Comparison of ENCODE assay signal across 4 cellular contexts in the genomic region with DNA sequence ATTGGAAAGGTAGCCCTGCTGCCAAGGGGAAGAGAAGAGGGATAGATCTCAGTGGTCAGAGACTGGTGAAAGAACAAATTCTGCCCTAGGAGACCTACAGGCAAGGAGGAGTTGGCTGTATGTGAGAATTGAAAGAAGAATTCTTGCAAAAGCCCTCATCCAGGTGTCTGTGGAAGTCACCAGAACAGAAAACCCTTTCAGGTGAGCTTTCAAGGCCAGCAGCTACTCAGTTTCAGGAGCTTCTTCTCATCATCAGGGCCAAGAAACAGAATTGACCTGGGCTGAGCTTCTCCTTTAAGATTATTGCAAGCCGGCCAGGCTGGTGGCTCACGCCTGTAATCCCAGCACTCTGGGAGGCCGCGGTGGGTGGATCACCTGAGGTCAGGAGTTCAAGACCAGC.
"Had no signal": no experiment of that assay in that cellular context is flagged by ENCODE, and none has a peak within 500 bp of the region (broad histone marks: within the 10 kb centered on the region; RNA-seq: fewer than 3 reads in every experiment).

No MANE protein-coding gene starts in this region.

- H3K4me3 Mint-ChIP-seq: IgD-negative memory B cell had no signal

- DNase-seq: IMR-90 had no signal

- H3K27ac ChIP-seq: HL-60 had no signal

- H3K36me3 Mint-ChIP-seq: IgD-negative memory B cell had no signal

- H3K27ac Mint-ChIP-seq: IgD-negative memory B cell had no signal

- H3K4me3 ChIP-seq: K562 had no signal

- H3K9me3 Mint-ChIP-seq: IgD-negative memory B cell had no signal
